ENCODE assay signal across 13 cellular contexts in the genomic region with DNA sequence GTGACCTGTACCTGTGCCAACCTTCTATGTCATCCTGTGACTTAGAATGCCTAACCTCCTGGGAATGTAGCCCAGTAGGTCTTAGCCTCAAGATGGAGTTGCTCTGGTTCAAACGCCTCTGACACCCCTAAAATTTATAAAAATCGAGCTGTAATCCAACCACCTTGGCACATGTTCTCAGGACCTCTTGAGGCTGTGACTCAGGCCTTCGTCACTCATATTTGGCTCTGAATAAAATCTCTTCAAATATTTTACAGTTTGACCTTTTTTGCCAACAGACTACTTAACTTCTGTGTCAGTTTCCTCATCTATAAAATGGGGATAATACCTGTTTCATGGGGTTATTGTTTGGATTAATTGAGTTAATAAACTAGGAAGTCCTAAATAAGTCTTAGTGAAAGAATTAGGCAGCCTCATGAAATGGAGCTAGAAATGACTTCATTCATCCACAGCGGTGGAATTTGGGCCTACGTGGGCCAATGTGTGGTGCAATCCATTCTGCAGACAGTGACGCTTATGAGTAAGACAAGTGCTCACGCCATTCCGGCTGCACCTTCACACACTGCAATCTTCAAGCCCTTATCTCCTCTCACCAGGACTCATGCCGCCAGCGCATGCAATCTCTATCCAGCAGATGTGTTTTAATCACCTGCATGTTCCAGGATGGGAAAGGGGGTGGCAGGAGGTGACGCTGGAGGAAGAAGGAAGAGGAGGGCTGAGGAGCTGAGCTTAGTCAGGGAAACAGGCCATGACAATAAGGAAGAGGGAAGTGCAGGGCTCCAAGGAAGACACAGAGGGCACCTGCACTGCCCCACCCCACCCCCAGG. TPM values are rescaled to one million over a fixed set of nuclear protein-coding genes. Genes with fewer than 3 reads are reported as not detected.
DNase-seq lines count a peak whose midpoint lies in the region; ATAC-seq and TF ChIP-seq lines count a peak whose summit lies in the region.
"Had no signal": no experiment of that assay in that cellular context is flagged by ENCODE, and none has a peak within 500 bp of the region (broad histone marks: within the 10 kb centered on the region; RNA-seq: fewer than 3 reads in every experiment).

No MANE protein-coding gene starts in this region.

- intact Hi-C loops in posterior vena cava (cut with DNase I): no loop called here

- H3K79me2 ChIP-seq in GM23248 (ENCODE audit: insufficient read depth) (peaks cover 23% of the 10 kb centered on the region), hepatocyte (peaks cover 24% of the 10 kb centered on the region)

- H4K20me1 ChIP-seq in GM23248 (ENCODE audit: insufficient read depth) (peaks cover 11% of the 10 kb centered on the region; the same call in 1 of the 2 replicates), hepatocyte (ENCODE audit: insufficient read depth, poor library complexity, severe bottlenecking) (peaks cover 12% of the 10 kb centered on the region)

- H2AFZ ChIP-seq in GM23248: no peak overlapping the region
- no peak overlapping the region for H2AFZ ChIP-seq in hepatocyte

- H3K9me3 Mint-ChIP-seq in activated T-helper 17 cell treated with anti-CD3 and anti-CD28 coated beads, Interleukin-2, amount 50 U/mL, for 72 hours: peaks cover 7% of the 10 kb centered on the region

- in situ Hi-C loops in GM23248 (cut with MboI): no loop called here

- TF ChIP-seq CTCF in hepatocyte (IDR thresholded peaks at IDR 0.05; ENCODE audit: poor library complexity): no peak

- H3K27ac ChIP-seq in GM23248 (peak overlapping the region; percentile 64), hepatocyte (peak overlapping the region; percentile 65)
- H3K27ac ChIP-seq: BLaER1 treated with 17β-estradiol and CSF1 and Interleukin-3, amounts not matched to agents 10 nM and 100 nM had no signal

- H3K4me1 ChIP-seq in GM23248 (ENCODE audit: insufficient read depth): peaks cover 19% of the 10 kb centered on the region
- peaks cover 15% of the 10 kb centered on the region for H3K4me1 ChIP-seq in hepatocyte (ENCODE audit: insufficient read depth)

- H3K4me2 ChIP-seq in GM23248 (ENCODE audit: unreplicated experiment) (no peak overlapping the region), hepatocyte (no peak overlapping the region)

- no peak overlapping the region for H3K4me3 ChIP-seq in GM23248
- H3K4me3 ChIP-seq in hepatocyte: no peak overlapping the region
- H3K4me3 ChIP-seq: BLaER1 treated with 17β-estradiol and CSF1 and Interleukin-3, amounts not matched to agents 10 nM and 100 nM had no signal

- H3K4me1 Mint-ChIP-seq in activated T-helper 17 cell treated with anti-CD3 and anti-CD28 coated beads, Interleukin-2, amount 50 U/mL, for 72 hours: peaks cover 18% of the 10 kb centered on the region

- peak overlapping the region; percentile 12 for H3K4me3 Mint-ChIP-seq in activated T-helper 17 cell treated with anti-CD3 and anti-CD28 coated beads, Interleukin-2, amount 50 U/mL, for 72 hours
- H3K4me3 Mint-ChIP-seq: T-helper 17 cell had no signal

- WGBS in GM23248 (ENCODE audit: low coverage in 1 of 2, low lambda C conversion rate in 2 of 2, missing lambda C conversion rate in 2 of 2), 2 experiments: 55 to 68% methylated on average over 11 of the region's 11 CpGs
- WGBS in hepatocyte (ENCODE audit: low lambda C conversion rate, missing lambda C conversion rate): 69% methylated on average over 11 of the region's 11 CpGs

- no peak overlapping the region for H3K27ac Mint-ChIP-seq in activated T-helper 17 cell treated with anti-CD3 and anti-CD28 coated beads, Interleukin-2, amount 50 U/mL, for 72 hours
- H3K27ac Mint-ChIP-seq: T-helper 17 cell had no signal

- no peaks in the 10 kb centered on the region for H3K9me2 ChIP-seq in GM23248 (ENCODE audit: insufficient read depth)
- H3K9me2 ChIP-seq in hepatocyte (replicated peaks; ENCODE audit: insufficient read depth): no peaks in the 10 kb centered on the region

- H3K27me3 ChIP-seq in GM23248 (replicated peaks; ENCODE audit: insufficient read depth) (no peaks in the 10 kb centered on the region), hepatocyte (no peaks in the 10 kb centered on the region)
- H3K27me3 ChIP-seq: BLaER1 treated with 17β-estradiol and CSF1 and Interleukin-3, amounts not matched to agents 10 nM and 100 nM had no signal

- H3F3A ChIP-seq in GM23248 (ENCODE audit: insufficient read depth): peaks cover 21% of the 10 kb centered on the region

- peak; percentile 16 for DNase-seq in A172 (ENCODE audit: low spot score)
- peak; percentile 76 for DNase-seq in GM23248
- DNase-seq in hepatocyte (ENCODE audit: low spot score): peak; percentile 69
- DNase-seq in iPS-NIHi11 (ENCODE audit: low spot score): no peak
- DNase-seq in posterior vena cava (ENCODE audit: low spot score): no peak
- DNase-seq: activated CD8-positive, alpha-beta memory T cell treated with anti-CD3 and anti-CD28 coated beads for 24 hours; NCI-H1694 treated with DMSO at 0.1 percent for 48 hours; NK-92 treated with Interleukin-12 subunit alpha and Interleukin-12 subunit beta, amount 100 ng/mL, for 24 hours; T-helper 17 cell had no signal

- no peaks in the 10 kb centered on the region for H3K36me3 ChIP-seq in GM23248 (ENCODE audit: low read depth)
- H3K36me3 ChIP-seq in hepatocyte (replicated peaks; ENCODE audit: insufficient read depth, low read depth): no peaks in the 10 kb centered on the region

- H3K27me3 Mint-ChIP-seq in activated T-helper 17 cell treated with anti-CD3 and anti-CD28 coated beads, Interleukin-2, amount 50 U/mL, for 72 hours: no peaks in the 10 kb centered on the region
- H3K27me3 Mint-ChIP-seq: T-helper 17 cell had no signal

- peaks cover 16% of the 10 kb centered on the region for H3K36me3 Mint-ChIP-seq in activated T-helper 17 cell treated with anti-CD3 and anti-CD28 coated beads, Interleukin-2, amount 50 U/mL, for 72 hours (ENCODE audit: low read depth)

- no peak overlapping the region for H3K9ac ChIP-seq in GM23248
- H3K9ac ChIP-seq: BLaER1 treated with 17β-estradiol and CSF1 and Interleukin-3, amounts not matched to agents 10 nM and 100 nM had no signal

- no peak for ATAC-seq in activated T-helper 17 cell treated with anti-CD3 and anti-CD28 coated beads, Interleukin-2, amount 50 U/mL, for 72 hours (replicated peaks)
- ATAC-seq in GM18858 (IDR thresholded peaks at IDR 0.05; ENCODE audit: unreplicated experiment) (no peak), GM19467 (IDR thresholded peaks at IDR 0.05; ENCODE audit: unreplicated experiment) (no peak)
- ATAC-seq: T-helper 17 cell had no signal

- H3K9me3 ChIP-seq in GM23248 (ENCODE audit: low read depth) (peaks cover 4% of the 10 kb centered on the region), hepatocyte (ENCODE audit: low read depth) (no peaks in the 10 kb centered on the region)

RNA-seq across cellular contexts. Expression of a gene that starts 2.0 kb away (rescaled TPM):
- total RNA-seq in A172 (2014; rRNA removed; shearing (Covaris generic)): 74.5 and 116 TPM in 2 replicates
- 61.5 and 88.7 TPM in 2 replicates for total RNA-seq in GM23248 (2014; rRNA removed; shearing (Covaris generic))
- 121 and 129 TPM in 2 replicates for polyA plus RNA-seq in GM23248 (2016; fragmentation: Nextera tagmentation; extraction: Ambion mirVana)
- 10 to 100 TPM; 38.9 to 44.7 TPM for total RNA-seq in activated T-helper 17 cell treated with anti-CD3 and anti-CD28 coated beads, Interleukin-2, amount 50 U/mL, for 72 hours
- 52.8 and 59.8 TPM in 2 replicates for total RNA-seq in hepatocyte
- 60.1 and 66.7 TPM in 2 replicates for polyA plus RNA-seq in hepatocyte
- total RNA-seq in posterior vena cava: 10 to 100 TPM; 49.5 to 49.9 TPM

Comparison
In these comparisons a context has a peak if more than half of its experiments do, and no peak if none do; other contexts are left out.
1. DNase-seq: peak in A172 (single experiment), GM23248 (single experiment) and hepatocyte (single experiment); none in iPS-NIHi11 (single experiment) and posterior vena cava (single experiment).